In the genomic region with DNA sequence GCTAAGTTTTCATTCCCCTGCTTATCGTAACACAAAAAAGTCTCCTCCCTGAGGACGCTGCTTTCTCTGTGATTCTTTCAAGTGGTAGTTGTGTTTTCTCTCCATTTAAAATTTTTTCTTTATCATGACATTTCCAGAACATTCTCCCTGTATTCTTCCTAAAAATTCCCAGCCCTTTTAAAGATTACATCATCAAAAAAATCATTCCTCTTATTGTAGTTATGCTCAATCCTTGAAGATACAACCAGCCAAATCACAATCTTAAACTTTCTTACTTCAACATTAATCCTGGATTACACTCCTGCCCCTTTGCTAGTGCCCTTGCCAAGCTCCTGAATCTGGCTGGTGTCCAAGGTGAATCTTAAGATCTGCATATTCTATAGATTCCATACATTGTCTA, we compare ENCODE assay signal across 1 cellular context.
TF ChIP-seq lines count a peak whose summit lies in the region.

No MANE protein-coding gene starts in this region.

TF ChIP-seq in GM23338, 12 proteins besides CTCF, POLR2A, EP300 and RAD21 (continued from another document):
- TF ChIP-seq, protein P1, sequence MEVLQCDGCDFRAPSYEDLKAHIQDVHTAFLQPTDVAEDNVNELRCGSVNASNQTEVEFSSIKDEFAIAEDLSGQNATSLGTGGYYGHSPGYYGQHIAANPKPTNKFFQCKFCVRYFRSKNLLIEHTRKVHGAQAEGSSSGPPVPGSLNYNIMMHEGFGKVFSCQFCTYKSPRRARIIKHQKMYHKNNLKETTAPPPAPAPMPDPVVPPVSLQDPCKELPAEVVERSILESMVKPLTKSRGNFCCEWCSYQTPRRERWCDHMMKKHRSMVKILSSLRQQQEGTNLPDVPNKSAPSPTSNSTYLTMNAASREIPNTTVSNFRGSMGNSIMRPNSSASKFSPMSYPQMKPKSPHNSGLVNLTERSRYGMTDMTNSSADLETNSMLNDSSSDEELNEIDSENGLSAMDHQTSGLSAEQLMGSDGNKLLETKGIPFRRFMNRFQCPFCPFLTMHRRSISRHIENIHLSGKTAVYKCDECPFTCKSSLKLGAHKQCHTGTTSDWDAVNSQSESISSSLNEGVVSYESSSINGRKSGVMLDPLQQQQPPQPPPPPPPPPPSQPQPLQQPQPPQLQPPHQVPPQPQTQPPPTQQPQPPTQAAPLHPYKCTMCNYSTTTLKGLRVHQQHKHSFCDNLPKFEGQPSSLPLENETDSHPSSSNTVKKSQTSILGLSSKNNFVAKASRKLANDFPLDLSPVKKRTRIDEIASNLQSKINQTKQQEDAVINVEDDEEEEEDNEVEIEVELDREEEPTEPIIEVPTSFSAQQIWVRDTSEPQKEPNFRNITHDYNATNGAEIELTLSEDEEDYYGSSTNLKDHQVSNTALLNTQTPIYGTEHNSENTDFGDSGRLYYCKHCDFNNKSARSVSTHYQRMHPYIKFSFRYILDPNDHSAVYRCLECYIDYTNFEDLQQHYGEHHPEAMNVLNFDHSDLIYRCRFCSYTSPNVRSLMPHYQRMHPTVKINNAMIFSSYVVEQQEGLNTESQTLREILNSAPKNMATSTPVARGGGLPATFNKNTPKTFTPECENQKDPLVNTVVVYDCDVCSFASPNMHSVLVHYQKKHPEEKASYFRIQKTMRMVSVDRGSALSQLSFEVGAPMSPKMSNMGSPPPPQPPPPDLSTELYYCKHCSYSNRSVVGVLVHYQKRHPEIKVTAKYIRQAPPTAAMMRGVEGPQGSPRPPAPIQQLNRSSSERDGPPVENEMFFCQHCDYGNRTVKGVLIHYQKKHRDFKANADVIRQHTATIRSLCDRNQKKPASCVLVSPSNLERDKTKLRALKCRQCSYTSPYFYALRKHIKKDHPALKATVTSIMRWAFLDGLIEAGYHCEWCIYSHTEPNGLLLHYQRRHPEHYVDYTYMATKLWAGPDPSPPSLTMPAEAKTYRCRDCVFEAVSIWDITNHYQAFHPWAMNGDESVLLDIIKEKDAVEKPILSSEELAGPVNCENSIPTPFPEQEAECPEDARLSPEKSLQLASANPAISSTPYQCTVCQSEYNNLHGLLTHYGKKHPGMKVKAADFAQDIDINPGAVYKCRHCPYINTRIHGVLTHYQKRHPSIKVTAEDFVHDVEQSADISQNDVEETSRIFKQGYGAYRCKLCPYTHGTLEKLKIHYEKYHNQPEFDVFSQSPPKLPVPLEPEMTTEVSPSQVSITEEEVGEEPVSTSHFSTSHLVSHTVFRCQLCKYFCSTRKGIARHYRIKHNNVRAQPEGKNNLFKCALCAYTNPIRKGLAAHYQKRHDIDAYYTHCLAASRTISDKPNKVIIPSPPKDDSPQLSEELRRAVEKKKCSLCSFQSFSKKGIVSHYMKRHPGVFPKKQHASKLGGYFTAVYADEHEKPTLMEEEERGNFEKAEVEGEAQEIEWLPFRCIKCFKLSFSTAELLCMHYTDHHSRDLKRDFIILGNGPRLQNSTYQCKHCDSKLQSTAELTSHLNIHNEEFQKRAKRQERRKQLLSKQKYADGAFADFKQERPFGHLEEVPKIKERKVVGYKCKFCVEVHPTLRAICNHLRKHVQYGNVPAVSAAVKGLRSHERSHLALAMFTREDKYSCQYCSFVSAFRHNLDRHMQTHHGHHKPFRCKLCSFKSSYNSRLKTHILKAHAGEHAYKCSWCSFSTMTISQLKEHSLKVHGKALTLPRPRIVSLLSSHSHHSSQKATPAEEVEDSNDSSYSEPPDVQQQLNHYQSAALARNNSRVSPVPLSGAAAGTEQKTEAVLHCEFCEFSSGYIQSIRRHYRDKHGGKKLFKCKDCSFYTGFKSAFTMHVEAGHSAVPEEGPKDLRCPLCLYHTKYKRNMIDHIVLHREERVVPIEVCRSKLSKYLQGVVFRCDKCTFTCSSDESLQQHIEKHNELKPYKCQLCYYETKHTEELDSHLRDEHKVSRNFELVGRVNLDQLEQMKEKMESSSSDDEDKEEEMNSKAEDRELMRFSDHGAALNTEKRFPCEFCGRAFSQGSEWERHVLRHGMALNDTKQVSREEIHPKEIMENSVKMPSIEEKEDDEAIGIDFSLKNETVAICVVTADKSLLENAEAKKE (CRISPR knock-in tag; IDR thresholded peaks at IDR 0.05) = no peak
- TF ChIP-seq, protein P2, sequence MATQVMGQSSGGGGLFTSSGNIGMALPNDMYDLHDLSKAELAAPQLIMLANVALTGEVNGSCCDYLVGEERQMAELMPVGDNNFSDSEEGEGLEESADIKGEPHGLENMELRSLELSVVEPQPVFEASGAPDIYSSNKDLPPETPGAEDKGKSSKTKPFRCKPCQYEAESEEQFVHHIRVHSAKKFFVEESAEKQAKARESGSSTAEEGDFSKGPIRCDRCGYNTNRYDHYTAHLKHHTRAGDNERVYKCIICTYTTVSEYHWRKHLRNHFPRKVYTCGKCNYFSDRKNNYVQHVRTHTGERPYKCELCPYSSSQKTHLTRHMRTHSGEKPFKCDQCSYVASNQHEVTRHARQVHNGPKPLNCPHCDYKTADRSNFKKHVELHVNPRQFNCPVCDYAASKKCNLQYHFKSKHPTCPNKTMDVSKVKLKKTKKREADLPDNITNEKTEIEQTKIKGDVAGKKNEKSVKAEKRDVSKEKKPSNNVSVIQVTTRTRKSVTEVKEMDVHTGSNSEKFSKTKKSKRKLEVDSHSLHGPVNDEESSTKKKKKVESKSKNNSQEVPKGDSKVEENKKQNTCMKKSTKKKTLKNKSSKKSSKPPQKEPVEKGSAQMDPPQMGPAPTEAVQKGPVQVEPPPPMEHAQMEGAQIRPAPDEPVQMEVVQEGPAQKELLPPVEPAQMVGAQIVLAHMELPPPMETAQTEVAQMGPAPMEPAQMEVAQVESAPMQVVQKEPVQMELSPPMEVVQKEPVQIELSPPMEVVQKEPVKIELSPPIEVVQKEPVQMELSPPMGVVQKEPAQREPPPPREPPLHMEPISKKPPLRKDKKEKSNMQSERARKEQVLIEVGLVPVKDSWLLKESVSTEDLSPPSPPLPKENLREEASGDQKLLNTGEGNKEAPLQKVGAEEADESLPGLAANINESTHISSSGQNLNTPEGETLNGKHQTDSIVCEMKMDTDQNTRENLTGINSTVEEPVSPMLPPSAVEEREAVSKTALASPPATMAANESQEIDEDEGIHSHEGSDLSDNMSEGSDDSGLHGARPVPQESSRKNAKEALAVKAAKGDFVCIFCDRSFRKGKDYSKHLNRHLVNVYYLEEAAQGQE (IDR thresholded peaks at IDR 0.05; ENCODE audit: unreplicated experiment) = no peak
- TF ChIP-seq EZH2phosphoT487 (IDR thresholded peaks at IDR 0.05; ENCODE audit: unreplicated experiment) (no peak), NANOG (IDR thresholded peaks at IDR 0.05; ENCODE audit: borderline replicate concordance) (no peak), ZNF114 (CRISPR knock-in tag; IDR thresholded peaks at IDR 0.05) (no peak), EZH2 (IDR thresholded peaks at IDR 0.05; ENCODE audit: low read depth, unreplicated experiment) (no peak), CREB1 (CRISPR knock-in tag; IDR thresholded peaks at IDR 0.05; ENCODE audit: low read depth) (no peak), STAT1 (IDR thresholded peaks at IDR 0.05; ENCODE audit: unreplicated experiment) (no peak), ZNF331 (CRISPR knock-in tag; IDR thresholded peaks at IDR 0.05; ENCODE audit: low read depth) (no peak), POLR2AphosphoS5 (IDR thresholded peaks at IDR 0.05; ENCODE audit: low read depth) (no peak), JUNB (IDR thresholded peaks at IDR 0.05; ENCODE audit: unreplicated experiment) (no peak)
TF ChIP-seq in GM23338: peak in this region for 0.
